ENCODE assay signal across 11 cellular contexts in the genomic region with DNA sequence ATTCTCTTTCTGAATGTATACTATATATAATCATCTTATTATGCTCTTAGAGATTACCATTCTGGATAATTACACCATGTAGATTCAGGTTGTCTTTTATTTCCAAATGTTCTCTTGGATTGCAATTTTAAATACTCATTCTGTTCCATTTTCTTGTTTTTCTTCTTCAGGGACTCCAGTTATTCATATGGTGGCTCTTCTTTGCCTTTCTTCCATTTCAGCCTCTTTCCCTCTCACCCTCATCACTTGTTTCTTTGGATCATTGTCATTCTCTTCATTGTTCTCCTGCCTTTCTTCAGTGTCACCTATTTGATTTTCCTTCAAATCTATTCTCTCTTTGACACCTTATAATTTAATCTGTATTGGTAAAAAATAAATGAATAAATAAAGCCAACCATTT.
DNase-seq lines count a peak whose midpoint lies in the region; ATAC-seq, FAIRE-seq and TF ChIP-seq lines count a peak whose summit lies in the region.
"Had no signal": no experiment of that assay in that cellular context is flagged by ENCODE, and none has a peak within 500 bp of the region (broad histone marks: within the 10 kb centered on the region; RNA-seq: fewer than 3 reads in every experiment).

No MANE protein-coding gene starts in this region.

- in situ Hi-C loops in HepG2 (cut with HindIII; ENCODE audit: extremely low pct_ligation_motif_present, low pct_unique_long_range_greater_than_20kb) = no loop called here

- H3K4me1 ChIP-seq in HepG2 (ENCODE audit: insufficient read depth, low read length) (peaks cover 9% of the 10 kb centered on the region), right lobe of liver (peaks cover 0 to 22% (median 5%) of the 10 kb centered on the region in 4 donors), HEK293 (ENCODE audit: control insufficient read depth, insufficient read depth, low read length) (no peaks in the 10 kb centered on the region), astrocyte (ENCODE audit: insufficient read depth, low read length) (peaks cover 29% of the 10 kb centered on the region)
- H3K4me1 ChIP-seq: BE2C had no signal

- peaks cover 29% of the 10 kb centered on the region for H3K4me1 Mint-ChIP-seq in astrocyte (ENCODE audit: low read depth, unreplicated experiment)
- H3K4me1 Mint-ChIP-seq in nephron progenitor cell = no peaks in the 10 kb centered on the region
- H3K4me1 Mint-ChIP-seq: CD4-positive, CD25-positive, alpha-beta regulatory T cell; CD8-positive, alpha-beta memory T cell had no signal

- no peaks in the 10 kb centered on the region for H4K20me1 ChIP-seq in HepG2 (ENCODE audit: insufficient read depth, low read length)
- H4K20me1 ChIP-seq in astrocyte (ENCODE audit: insufficient read depth, low read length) = no peaks in the 10 kb centered on the region

- intact Hi-C loops in HepG2 (cut with micrococcal nuclease; ENCODE audit: unreplicated experiment) = loop anchor here (2.0 kb wide), 1 partner anchor 554 kb away; no protein-coding TSS in a partner anchor
- intact Hi-C loops in right lobe of liver (cut with DNase I) = no loop called here

- H3K9me3 ChIP-seq in HepG2 (ENCODE audit: low read length) (no peaks in the 10 kb centered on the region; the same call in 1 of the 2 replicates), right lobe of liver (no peaks in the 10 kb centered on the region), HEK293 (ENCODE audit: control insufficient read depth, insufficient read depth, low read depth, low read length) (no peaks in the 10 kb centered on the region), astrocyte (ENCODE audit: insufficient read depth, low read depth, low read length) (no peaks in the 10 kb centered on the region)
- H3K9me3 ChIP-seq: BE2C had no signal

- CTCF ChIA-PET in HepG2 (lab: Yijun Ruan, JAX; ENCODE audit: low intra/inter-chr PET ratio, low total read pairs) (interaction anchor here (1.3 kb wide), 1 partner anchor 21 kb away, joined by 4 read pairs; no protein-coding TSS in a partner anchor), HEK293 (lab: Yijun Ruan, JAX) (interaction anchor here (0.5 to 2.0 kb wide), 14 partner anchors 11 to 664 kb away, joined by 3 to 21 read pairs (median 4); no protein-coding TSS in a partner anchor)

- peaks cover 22 to 76% of the 10 kb centered on the region in 2 experiments for H3K36me3 ChIP-seq in HepG2 (replicated peaks in 1 of 2; ENCODE audit: control insufficient read depth in 1 of 2, insufficient read depth in 2 of 2, low read length in 2 of 2)
- H3K36me3 ChIP-seq in right lobe of liver = peaks cover 0 to 48% (median under 1%) of the 10 kb centered on the region in 4 donors
- H3K36me3 ChIP-seq in HEK293 (ENCODE audit: control insufficient read depth in 2 of 2, insufficient read depth in 1 of 2, low read length in 2 of 2) = peaks cover 6 to 13% of the 10 kb centered on the region in 2 experiments
- peaks cover 2% of the 10 kb centered on the region for H3K36me3 ChIP-seq in astrocyte (ENCODE audit: insufficient read depth, low read length)
- peaks cover 10% of the 10 kb centered on the region for H3K36me3 ChIP-seq in H7 (replicated peaks; ENCODE audit: control insufficient read depth, insufficient read depth, low read length)
- H3K36me3 ChIP-seq: BE2C had no signal

- H3K27me3 ChIP-seq in HepG2 (ENCODE audit: control insufficient read depth in 1 of 2, insufficient read depth in 2 of 2, low read length in 2 of 2) (no peaks in the 10 kb centered on the region), right lobe of liver (no peaks in the 10 kb centered on the region), astrocyte (ENCODE audit: insufficient read depth, low read length) (no peaks in the 10 kb centered on the region), H7 (ENCODE audit: control insufficient read depth, insufficient read depth, low read length) (no peaks in the 10 kb centered on the region)
- H3K27me3 ChIP-seq: BE2C had no signal

- H3K27ac Mint-ChIP-seq in astrocyte (ENCODE audit: unreplicated experiment) (peak overlapping the region; percentile 67), nephron progenitor cell (peak overlapping the region; percentile 21)
- H3K27ac Mint-ChIP-seq: CD4-positive, CD25-positive, alpha-beta regulatory T cell; CD8-positive, alpha-beta memory T cell had no signal

- POLR2A ChIA-PET in HepG2 (lab: Yijun Ruan, JAX) (no interaction called here), HEK293 (lab: Yijun Ruan, JAX) (no interaction called here)

- DNase-seq in HepG2 (ENCODE audit: low spot score) (no peak), right lobe of liver (no peak), astrocyte (ENCODE audit: low read depth) (no peak), nephron progenitor cell (no peak), NCI-H510A (lab: John Stamatoyannopoulos, UW) (no peak), H7 (no peak)

- no peaks in the 10 kb centered on the region for H3K79me2 ChIP-seq in HepG2 (ENCODE audit: insufficient read depth, low read length)
- no peaks in the 10 kb centered on the region for H3K79me2 ChIP-seq in astrocyte (ENCODE audit: insufficient read depth, low read length)

- TF ChIP-seq EP300 in HepG2 (IDR thresholded peaks at IDR 0.05; ENCODE audit: low read depth in 2 of 2, low read length in 2 of 2) (no peak), HepG2 (CRISPR knock-in tag; IDR thresholded peaks at IDR 0.05; ENCODE audit: borderline replicate concordance) (no peak)

- no peak overlapping the region for H3K4me2 ChIP-seq in HepG2 (ENCODE audit: low read depth, low read length)
- H3K4me2 ChIP-seq in astrocyte (ENCODE audit: low read length) = no peak overlapping the region
- H3K4me2 ChIP-seq: GM23338 had no signal

- TF ChIP-seq CTCF in HepG2 (CRISPR knock-in tag; IDR thresholded peaks at IDR 0.05) (no peak), right lobe of liver (IDR thresholded peaks at IDR 0.05) (no peak), HEK293 (tag by site-specific recombination; IDR thresholded peaks at IDR 0.05) (no peak), astrocyte (IDR thresholded peaks at IDR 0.05; ENCODE audit: insufficient read depth, low read depth, low read length) (no peak), nephron progenitor cell (IDR thresholded peaks at IDR 0.05) (no peak)

- H3K27ac ChIP-seq in HepG2 (ENCODE audit: extremely low read length, insufficient read depth, low read length) = no peak overlapping the region
- H3K27ac ChIP-seq in right lobe of liver = no peak overlapping the region
- no peak overlapping the region for H3K27ac ChIP-seq in HEK293 (ENCODE audit: extremely low read depth, low read depth, low read length)
- peak overlapping the region; percentile 40 for H3K27ac ChIP-seq in astrocyte (ENCODE audit: low read depth, low read length)

- H3K36me3 Mint-ChIP-seq in astrocyte (ENCODE audit: low read depth, unreplicated experiment) = peaks cover 8% of the 10 kb centered on the region
- H3K36me3 Mint-ChIP-seq in nephron progenitor cell (ENCODE audit: low read depth) = peaks cover 24% of the 10 kb centered on the region

- TF ChIP-seq POLR2A in HepG2 (IDR thresholded peaks at IDR 0.05; ENCODE audit: insufficient read depth in 1 of 2, low read depth in 2 of 2, low read length in 2 of 2) (no peak), right lobe of liver (IDR thresholded peaks at IDR 0.05) (no peak)

- no peak overlapping the region for H3K9ac ChIP-seq in HepG2 (ENCODE audit: insufficient read depth, low read depth, low read length)
- H3K9ac ChIP-seq in astrocyte (ENCODE audit: low read length) = no peak overlapping the region

- TF ChIP-seq RAD21 in HepG2 (CRISPR knock-in tag; IDR thresholded peaks at IDR 0.05) = no peak

- BruUV-seq in HepG2 (replicated peaks; lab: Mats Ljungman, UMichigan) = TSS peak; percentile 17

- ATAC-seq in HepG2 (no peak), right lobe of liver (no peak)

- H2AFZ ChIP-seq in HepG2 (ENCODE audit: low read length) (no peak overlapping the region), astrocyte (ENCODE audit: low read depth, low read length) (no peak overlapping the region)
- H2AFZ ChIP-seq: GM23338 had no signal

- H3K4me3 Mint-ChIP-seq in astrocyte (ENCODE audit: unreplicated experiment) = no peak overlapping the region
- H3K4me3 Mint-ChIP-seq in nephron progenitor cell = no peak overlapping the region
- H3K4me3 Mint-ChIP-seq: CD4-positive, CD25-positive, alpha-beta regulatory T cell; CD8-positive, alpha-beta memory T cell; GM23338 had no signal

- FAIRE-seq in HepG2 (lab: Jason Lieb, UNC) = no peak
- FAIRE-seq in astrocyte (lab: Jason Lieb, UNC) = no peak

- H3K4me3 ChIP-seq in HepG2 (replicated peaks in 1 of 3; ENCODE audit: insufficient read depth in 1 of 3, low read depth in 2 of 3, low read length in 3 of 3) (no peak overlapping the region), right lobe of liver (no peak overlapping the region), HEK293 (ENCODE audit: low read depth, low read length) (no peak overlapping the region), astrocyte (ENCODE audit: insufficient read depth, low read depth, low read length) (no peak overlapping the region), H7 (ENCODE audit: insufficient read depth, low read depth, low read length) (no peak overlapping the region)
- H3K4me3 ChIP-seq: GM23338 had no signal

- H3K27me3 Mint-ChIP-seq in astrocyte (ENCODE audit: low read depth, unreplicated experiment) = no peaks in the 10 kb centered on the region
- peaks cover 5% of the 10 kb centered on the region for H3K27me3 Mint-ChIP-seq in nephron progenitor cell (ENCODE audit: low read depth, poor library complexity)
- H3K27me3 Mint-ChIP-seq: CD4-positive, CD25-positive, alpha-beta regulatory T cell had no signal

- H3K9me3 Mint-ChIP-seq in astrocyte (ENCODE audit: unreplicated experiment) (no peaks in the 10 kb centered on the region), nephron progenitor cell (peaks cover 15% of the 10 kb centered on the region)

TF ChIP-seq in HepG2, 621 proteins besides CTCF, POLR2A, EP300 and RAD21:
- TF ChIP-seq NFRKB (IDR thresholded peaks at IDR 0.05) = no peak
- TF ChIP-seq TCF12 (IDR thresholded peaks at IDR 0.05) = no peak
- TF ChIP-seq TCF12 (CRISPR knock-in tag; IDR thresholded peaks at IDR 0.05) = no peak
- no peak for TF ChIP-seq GABPB1 (CRISPR knock-in tag; IDR thresholded peaks at IDR 0.05)
- TF ChIP-seq SIN3A (IDR thresholded peaks at IDR 0.05; ENCODE audit: borderline replicate concordance, low read depth, low read length) = no peak

TF ChIP-seq in HEK293, 187 proteins besides CTCF, POLR2A, EP300 and RAD21:
- TF ChIP-seq ZNF133 (tag by site-specific recombination; IDR thresholded peaks at IDR 0.05) (peak; percentile 99), ZNF132 (tag by site-specific recombination; IDR thresholded peaks at IDR 0.05; ENCODE audit: borderline replicate concordance) (no peak), SETDB1 (IDR thresholded peaks at IDR 0.05; ENCODE audit: insufficient read length, low read length) (peak; percentile 61)
